In genomic region chr2:121199281-121200010, GRCh38 we compare ENCODE assay signal across 23 cellular contexts.
"Had no signal": no experiment of that assay in that cellular context is flagged by ENCODE, and none has a peak within 500 bp of the region (broad histone marks: within the 10 kb centered on the region; RNA-seq: fewer than 3 reads in every experiment).

No MANE protein-coding gene starts in this region.

- H3K4me1 Mint-ChIP-seq: activated T-helper 17 cell treated with anti-CD3 and anti-CD28 coated beads, Interleukin-2, amount 50 U/mL, for 72 hours; nephron; T-helper 17 cell had no signal

- H3K27me3 ChIP-seq: foreskin keratinocyte, left lung, pancreas, transverse colon, uterus had no signal

- ATAC-seq: activated CD8-positive, alpha-beta T cell treated with anti-CD3 and anti-CD28 coated beads for 36 hours; activated T-cell treated with anti-CD3 and anti-CD28 coated beads, Interleukin-2, amount 50 U/mL, for 4 hours; activated T-helper 17 cell treated with anti-CD3 and anti-CD28 coated beads, Interleukin-2, amount 50 U/mL, for 72 hours; esophagus mucosa; foreskin keratinocyte; left lung; mucosa of descending colon; pancreas; psoas muscle; T-helper 17 cell had no signal

- H3K4me3 ChIP-seq: left lung, lung, mucosa of descending colon, pancreas, psoas muscle, transverse colon, uterus had no signal

- H3K27ac ChIP-seq: foreskin keratinocyte, pancreas, psoas muscle, uterus had no signal

- H3K36me3 ChIP-seq: left lung, pancreas, transverse colon, uterus had no signal

- H3K27ac Mint-ChIP-seq: activated CD8-positive, alpha-beta T cell treated with anti-CD3 and anti-CD28 coated beads for 36 hours; activated T-helper 17 cell treated with anti-CD3 and anti-CD28 coated beads, Interleukin-2, amount 50 U/mL, for 72 hours; dendritic cell treated with granulocyte-macrophage colony-stimulating factor and Interleukin-4, amounts not matched to agents 40 ng/mL and 50 ng/mL, for 4 days; endodermal cell; T-helper 17 cell had no signal

- H3K9me3 ChIP-seq: left lung, mucosa of descending colon, pancreas, psoas muscle, transverse colon, uterus had no signal

- DNase-seq: activated CD4-positive, alpha-beta T cell treated with anti-CD3 and anti-CD28 coated beads, Interleukin-2, amount 50 U/mL, for 1 hour; activated CD8-positive, alpha-beta T cell treated with anti-CD3 and anti-CD28 coated beads for 36 hours; activated gamma-delta T cell treated with Interleukin-2 at 50 U/mL for 16 hours; activated naive CD4-positive, alpha-beta T cell treated with anti-CD3 and anti-CD28 coated beads, Interleukin-2, amount 50 U/mL, for 16 hours; activated T-cell treated with anti-CD3 and anti-CD28 coated beads, Interleukin-2, amount 50 U/mL, for 4 hours; amniotic stem cell; central memory CD4-positive, alpha-beta T cell; endodermal cell; foreskin keratinocyte; stimulated activated CD4-positive, alpha-beta T cell treated with anti-CD3 and anti-CD28 coated beads, Interleukin-2, amount 100 ng/mL, for 48 hours; stimulated activated naive CD4-positive, alpha-beta T cell treated with Interleukin-2 at 50 U/mL for 16 hours; T-helper 17 cell; transverse colon; uterus had no signal

- H3K9me3 Mint-ChIP-seq: activated CD8-positive, alpha-beta T cell treated with anti-CD3 and anti-CD28 coated beads for 36 hours; activated T-cell treated with anti-CD3 and anti-CD28 coated beads, Interleukin-2, amount 50 U/mL, for 4 hours; activated T-helper 17 cell treated with anti-CD3 and anti-CD28 coated beads, Interleukin-2, amount 50 U/mL, for 72 hours; dendritic cell treated with granulocyte-macrophage colony-stimulating factor and Interleukin-4, amounts not matched to agents 40 ng/mL and 50 ng/mL, for 4 days; endodermal cell; nephron had no signal

- H3K27me3 Mint-ChIP-seq: activated CD8-positive, alpha-beta T cell treated with anti-CD3 and anti-CD28 coated beads for 36 hours; activated T-helper 17 cell treated with anti-CD3 and anti-CD28 coated beads, Interleukin-2, amount 50 U/mL, for 72 hours; T-helper 17 cell had no signal

- H3K4me1 ChIP-seq: pancreas, uterus had no signal

- H3K4me3 Mint-ChIP-seq: activated CD8-positive, alpha-beta T cell treated with anti-CD3 and anti-CD28 coated beads for 36 hours; activated T-cell treated with anti-CD3 and anti-CD28 coated beads, Interleukin-2, amount 50 U/mL, for 4 hours; activated T-helper 17 cell treated with anti-CD3 and anti-CD28 coated beads, Interleukin-2, amount 50 U/mL, for 72 hours; dendritic cell treated with granulocyte-macrophage colony-stimulating factor and Interleukin-4, amounts not matched to agents 40 ng/mL and 50 ng/mL, for 4 days; endodermal cell; nephron; T-helper 17 cell had no signal
